ENCODE assay signal across 8 cellular contexts in genomic region chr12:26938660-26939185, GRCh38. TPM values are rescaled to one million over a fixed set of nuclear protein-coding genes. Genes with fewer than 3 reads are reported as not detected.
DNase-seq lines count a peak whose midpoint lies in the region; ATAC-seq and TF ChIP-seq lines count a peak whose summit lies in the region.

No MANE protein-coding gene starts in this region.

- peak overlapping the region; percentile 94 to 97 (median 96) for H3K27ac ChIP-seq in gastrocnemius medialis

- H3K4me3 ChIP-seq in GM12864 (ENCODE audit: low read depth, low read length) (peak overlapping the region; percentile 100), Loucy (ENCODE audit: low read length, poor library complexity, severe bottlenecking) (peak overlapping the region; percentile 83), gastrocnemius medialis (peak overlapping the region; percentile 68 to 99 (median 90))

- H3F3A ChIP-seq in Loucy (ENCODE audit: low read depth): peaks cover 6% of the 10 kb centered on the region; the same call in 1 of the 2 replicates

- intact Hi-C loops in left cardiac atrium (cut with DNase I): no loop called here
- intact Hi-C loops in gastrocnemius medialis (cut with DNase I; ENCODE audit: low total_unique reads): loop anchor here (1.0 to 10.0 kb wide), 4 partner anchors 76 to 1254 kb away; partner anchors contain the start of genes CCDC91, ITPR2, PPFIBP1 and TM7SF3

- H3K9me2 ChIP-seq in Loucy (replicated peaks; ENCODE audit: low read depth, low read length): no peaks in the 10 kb centered on the region

- H3K9me3 ChIP-seq in Loucy (ENCODE audit: insufficient read depth, low read depth, low read length) (no peaks in the 10 kb centered on the region), gastrocnemius medialis (no peaks in the 10 kb centered on the region)

- peak overlapping the region; percentile 91 for H2AFZ ChIP-seq in Loucy (ENCODE audit: low read length)

- H3K4me2 ChIP-seq in Loucy (ENCODE audit: low read depth, low read length, poor library complexity, severe bottlenecking): peak overlapping the region; percentile 87

- no peaks in the 10 kb centered on the region for H3K27me3 ChIP-seq in Loucy (ENCODE audit: insufficient read depth, low read length, poor library complexity, severe bottlenecking)
- H3K27me3 ChIP-seq in gastrocnemius medialis: no peaks in the 10 kb centered on the region

- ATAC-seq in GM21786 (IDR thresholded peaks at IDR 0.05; ENCODE audit: unreplicated experiment) (peak; percentile 0), left cardiac atrium (peak; percentile 20 to 36), gastrocnemius medialis (peak; percentile 31)

- H3K79me2 ChIP-seq in Loucy (ENCODE audit: insufficient read depth, low read length): peaks cover 95% of the 10 kb centered on the region

- peaks cover 63% of the 10 kb centered on the region for H4K20me1 ChIP-seq in Loucy (ENCODE audit: insufficient read depth, low read length, poor library complexity, severe bottlenecking)

- TF ChIP-seq POLR2A in gastrocnemius medialis (IDR thresholded peaks at IDR 0.05): no peak

- peak overlapping the region; percentile 91 for H3K9ac ChIP-seq in Loucy (ENCODE audit: low read depth, low read length, poor library complexity, severe bottlenecking)

- in situ Hi-C loops in gastrocnemius medialis (cut with MboI; ENCODE audit: low sequenced_read_pairs in 4 of 4): loop anchor here in 2 of 4 donors (5.0 to 10.0 kb wide), 2 partner anchors 74 to 86 kb away; partner anchors contain the start of genes MED21 (in 1 of the 2) and TM7SF3 (in 1 of the 2)

- peaks cover 71% of the 10 kb centered on the region for H3K4me1 ChIP-seq in Loucy (ENCODE audit: insufficient read depth, low read length, poor library complexity, severe bottlenecking)
- peaks cover 57 to 75% of the 10 kb centered on the region in 2 donors for H3K4me1 ChIP-seq in gastrocnemius medialis

- TF ChIP-seq CTCF in GM12864 (IDR thresholded peaks at IDR 0.05; ENCODE audit: low read depth, low read length, missing control alignments) (no peak), Loucy (conservative IDR thresholded peaks at IDR 0.05; ENCODE audit: low read length) (no peak), gastrocnemius medialis (IDR thresholded peaks at IDR 0.05 in 4 of 5, conservative IDR thresholded peaks at IDR 0.05 in 1 of 5) (no peak)

- H3K36me3 ChIP-seq in Loucy (ENCODE audit: insufficient read depth, low read length) (no peaks in the 10 kb centered on the region), gastrocnemius medialis (no peaks in the 10 kb centered on the region)

- DNase-seq in GM12864 (ENCODE audit: low read depth) (no peak), activated gamma-delta T cell treated with Interleukin-2 at 50 U/mL for 16 hours (peak; percentile 18), left cardiac atrium (peak; percentile 56), gastrocnemius medialis (no peak), HK-2 (ENCODE audit: unreplicated experiment) (no peak), EL (no peak)

RNA-seq across cellular contexts. Expression of gene FGFR1OP2, which starts 0.5 kb away (rescaled TPM):
- total RNA-seq in left cardiac atrium (10 to 100 TPM; 36.3 to 41.1 TPM), gastrocnemius medialis (10 to 100 TPM; 43.8 to 56.4 (median 45.9) TPM)

RNA-seq across cellular contexts. Expression of gene INTS13, which starts 0.9 kb away (rescaled TPM):
- total RNA-seq in left cardiac atrium: 10 to 100 TPM; 14.6 to 18.6 TPM
- total RNA-seq in gastrocnemius medialis: 10 to 100 TPM; 21.3 to 39.9 (median 32.7) TPM

Comparison
In these comparisons a context has a peak if more than half of its experiments do, and no peak if none do; other contexts are left out.
1. DNase-seq: peak in activated gamma-delta T cell treated with Interleukin-2 at 50 U/mL for 16 hours (single experiment) and left cardiac atrium (single experiment); none in GM12864 (single experiment), gastrocnemius medialis (0 of 2), HK-2 (single experiment) and EL (single experiment).
2. Peak in every context shown above with its lines, with median percentiles within 50 percentile points of each other: H3K4me3 ChIP-seq and ATAC-seq.